In the genomic region with DNA sequence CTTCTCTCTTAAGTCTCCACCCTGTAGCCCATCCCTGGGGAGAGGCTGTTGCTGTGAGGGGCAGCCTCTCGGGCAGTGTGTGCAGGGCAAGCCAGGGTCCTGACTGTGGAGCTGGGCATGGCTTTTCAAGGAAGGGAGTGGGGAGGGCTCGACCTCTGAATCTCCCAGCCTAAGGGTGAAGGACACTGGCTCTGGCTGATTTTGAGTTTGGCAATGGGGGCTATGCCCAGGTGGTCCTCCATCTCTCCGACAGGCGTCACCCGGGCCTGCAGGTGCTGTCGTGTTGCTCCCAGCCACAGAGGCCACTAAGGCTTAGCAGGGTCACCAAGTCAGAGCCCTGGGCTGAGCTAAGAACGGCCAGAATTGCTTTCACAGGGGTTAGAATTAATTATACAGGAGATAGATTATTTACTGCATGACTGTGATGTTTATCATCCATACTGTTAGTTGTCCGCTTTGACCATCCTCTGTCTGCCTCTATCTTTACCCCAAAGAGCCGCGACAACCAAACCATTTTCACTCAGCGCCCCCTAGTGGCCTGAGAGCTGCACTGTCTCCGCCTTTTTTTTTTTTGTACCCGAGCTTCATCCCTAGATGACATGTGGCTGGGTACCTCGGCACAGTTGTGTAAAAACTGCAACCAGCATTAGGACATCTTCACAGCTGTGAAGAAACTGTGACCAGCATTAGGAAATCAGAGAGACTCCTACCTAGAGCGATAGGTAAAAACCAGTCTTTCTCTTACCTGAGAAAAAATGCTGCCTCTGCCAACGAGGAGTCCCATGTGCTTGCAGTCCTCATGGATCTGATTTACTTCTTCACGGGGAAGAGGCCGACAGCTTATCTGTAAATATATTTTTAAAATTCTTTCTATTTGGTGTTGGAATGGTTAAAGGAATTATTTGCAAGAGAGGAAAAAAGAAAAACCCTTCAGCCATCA, we compare ENCODE assay signal across 1 cellular context.
A peak's percentile ranks its signal among the peaks of the same experiment; 100 is the strongest.
TF ChIP-seq lines count a peak whose summit lies in the region.

No MANE protein-coding gene starts in this region.

TF ChIP-seq in H1, 55 proteins besides CTCF, POLR2A, EP300 and RAD21:
- TF ChIP-seq, protein P1, sequence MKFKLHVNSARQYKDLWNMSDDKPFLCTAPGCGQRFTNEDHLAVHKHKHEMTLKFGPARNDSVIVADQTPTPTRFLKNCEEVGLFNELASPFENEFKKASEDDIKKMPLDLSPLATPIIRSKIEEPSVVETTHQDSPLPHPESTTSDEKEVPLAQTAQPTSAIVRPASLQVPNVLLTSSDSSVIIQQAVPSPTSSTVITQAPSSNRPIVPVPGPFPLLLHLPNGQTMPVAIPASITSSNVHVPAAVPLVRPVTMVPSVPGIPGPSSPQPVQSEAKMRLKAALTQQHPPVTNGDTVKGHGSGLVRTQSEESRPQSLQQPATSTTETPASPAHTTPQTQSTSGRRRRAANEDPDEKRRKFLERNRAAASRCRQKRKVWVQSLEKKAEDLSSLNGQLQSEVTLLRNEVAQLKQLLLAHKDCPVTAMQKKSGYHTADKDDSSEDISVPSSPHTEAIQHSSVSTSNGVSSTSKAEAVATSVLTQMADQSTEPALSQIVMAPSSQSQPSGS (IDR thresholded peaks at IDR 0.05; ENCODE audit: low read length) = no peak
- 0 out of 2 replicates have a peak, but pooled peaks have one; percentile 35 for TF ChIP-seq CREB1 (IDR thresholded peaks at IDR 0.05)
- TF ChIP-seq, protein P2, sequence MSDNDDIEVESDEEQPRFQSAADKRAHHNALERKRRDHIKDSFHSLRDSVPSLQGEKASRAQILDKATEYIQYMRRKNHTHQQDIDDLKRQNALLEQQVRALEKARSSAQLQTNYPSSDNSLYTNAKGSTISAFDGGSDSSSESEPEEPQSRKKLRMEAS (IDR thresholded peaks at IDR 0.05) = peak; percentile 45; the same call in 1 of the 2 replicates
- TF ChIP-seq, protein P3, sequence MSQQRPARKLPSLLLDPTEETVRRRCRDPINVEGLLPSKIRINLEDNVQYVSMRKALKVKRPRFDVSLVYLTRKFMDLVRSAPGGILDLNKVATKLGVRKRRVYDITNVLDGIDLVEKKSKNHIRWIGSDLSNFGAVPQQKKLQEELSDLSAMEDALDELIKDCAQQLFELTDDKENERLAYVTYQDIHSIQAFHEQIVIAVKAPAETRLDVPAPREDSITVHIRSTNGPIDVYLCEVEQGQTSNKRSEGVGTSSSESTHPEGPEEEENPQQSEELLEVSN (IDR thresholded peaks at IDR 0.05) = peak; percentile 52; the same call in 1 of the 2 replicates
